12 cellular contexts compared by ENCODE assay signal in genomic region chr11:86150826-86151187, GRCh38.
DNase-seq lines count a peak whose midpoint lies in the region; ATAC-seq, FAIRE-seq and TF ChIP-seq lines count a peak whose summit lies in the region.
"Had no signal": no experiment of that assay in that cellular context is flagged by ENCODE, and none has a peak within 500 bp of the region (broad histone marks: within the 10 kb centered on the region; RNA-seq: fewer than 3 reads in every experiment).

No MANE protein-coding gene starts in this region.

- 66 to 78% methylated on average over 2 of the region's 2 CpGs for WGBS in lung, 2 donors
- WGBS in testis, 2 donors = 72 to 86% methylated on average over 2 of the region's 2 CpGs

- no peak for TF ChIP-seq POLR2A in testis (IDR thresholded peaks at IDR 0.05)

- H3K27me3 Mint-ChIP-seq in astrocyte (ENCODE audit: low read depth, unreplicated experiment) = peaks cover 3% of the 10 kb centered on the region

- H4K20me1 ChIP-seq in astrocyte (ENCODE audit: insufficient read depth, low read length) = no peaks in the 10 kb centered on the region

- no peaks in the 10 kb centered on the region for H3K36me3 ChIP-seq in astrocyte (ENCODE audit: insufficient read depth, low read length)
- no peaks in the 10 kb centered on the region for H3K36me3 ChIP-seq in lung (ENCODE audit: control insufficient read depth in 2 of 2, insufficient read depth in 2 of 2, low read length in 2 of 2)
- H3K36me3 ChIP-seq in testis (ENCODE audit: low read depth, missing control alignments) = no peaks in the 10 kb centered on the region

- TF ChIP-seq CTCF in astrocyte (IDR thresholded peaks at IDR 0.05; ENCODE audit: insufficient read depth, low read depth, low read length) (no peak), lung (IDR thresholded peaks at IDR 0.05; ENCODE audit: control extremely low read depth, extremely low read depth) (no peak), testis (IDR thresholded peaks at IDR 0.05) (no peak), GM10248 (IDR thresholded peaks at IDR 0.05; ENCODE audit: control extremely low read depth, extremely low read depth, low read depth, missing control alignments) (no peak)

- DNase-seq in HT1080 (ENCODE audit: low read depth) = peak; percentile 44
- DNase-seq in astrocyte (ENCODE audit: low read depth) = peak; percentile 30
- DNase-seq in lung (ENCODE audit: low spot score) = no peak
- no peak for DNase-seq in testis
- no peak for DNase-seq in midbrain (lab: John Stamatoyannopoulos, UW)
- DNase-seq in GM10248 (ENCODE audit: extremely low spot score) = no peak
- DNase-seq: activated CD4-positive, alpha-beta T cell treated with anti-CD3 and anti-CD28 coated beads, Interleukin-2, amount 50 U/mL, for 48 hours; H7; NCI-H2227 treated with DMSO at 0.1 percent for 48 hours; SIG-M5 had no signal

- no peak for FAIRE-seq in astrocyte (lab: Jason Lieb, UNC)

- CTCF ChIA-PET in GM10248 (lab: Yijun Ruan, JAX) = interaction anchor here (1.4 to 1.7 kb wide), 2 partner anchors 8 to 18 kb away, joined by 3 to 5 read pairs; no protein-coding TSS in a partner anchor

- H3K9me3 Mint-ChIP-seq in astrocyte (ENCODE audit: unreplicated experiment) = peaks cover 3% of the 10 kb centered on the region

- H3K79me2 ChIP-seq in astrocyte (ENCODE audit: insufficient read depth, low read length) = no peaks in the 10 kb centered on the region

- H2AFZ ChIP-seq in astrocyte (ENCODE audit: low read depth, low read length) = peak overlapping the region; percentile 3

- H3K4me3 Mint-ChIP-seq in astrocyte (ENCODE audit: unreplicated experiment) = no peak overlapping the region

- H3K27me3 ChIP-seq in astrocyte (ENCODE audit: insufficient read depth, low read length) = no peaks in the 10 kb centered on the region
- no peaks in the 10 kb centered on the region for H3K27me3 ChIP-seq in lung (ENCODE audit: control insufficient read depth, insufficient read depth)
- no peaks in the 10 kb centered on the region for H3K27me3 ChIP-seq in testis

- no peak overlapping the region for H3K4me3 ChIP-seq in astrocyte (ENCODE audit: insufficient read depth, low read depth, low read length)
- H3K4me3 ChIP-seq in lung = no peak overlapping the region
- H3K4me3 ChIP-seq in testis = no peak overlapping the region

- H3K4me1 Mint-ChIP-seq in astrocyte (ENCODE audit: low read depth, unreplicated experiment) = peaks cover 20% of the 10 kb centered on the region

- H3K9me3 ChIP-seq in astrocyte (ENCODE audit: insufficient read depth, low read depth, low read length) (no peaks in the 10 kb centered on the region), lung (ENCODE audit: control insufficient read depth in 2 of 2, insufficient read depth in 1 of 2, low read length in 1 of 2) (no peaks in the 10 kb centered on the region), testis (no peaks in the 10 kb centered on the region)

- POLR2A ChIA-PET in GM10248 (lab: Yijun Ruan, JAX) = no interaction called here

- intact Hi-C loops in testis (cut with DNase I; ENCODE audit: low total_unique reads) = no loop called here

- peak overlapping the region; percentile 60 for H3K27ac Mint-ChIP-seq in astrocyte (ENCODE audit: unreplicated experiment)

- ATAC-seq in lung (ENCODE audit: insufficient read depth, low FRiP score) (no peak), HG03280 (IDR thresholded peaks at IDR 0.05; ENCODE audit: unreplicated experiment) (no peak), HG02885 (IDR thresholded peaks at IDR 0.05; ENCODE audit: poor library complexity, unreplicated experiment) (no peak)

- H3K27ac ChIP-seq in astrocyte (ENCODE audit: low read depth, low read length) (peak overlapping the region; percentile 78), lung (ENCODE audit: low read depth in 1 of 2, low read length in 1 of 2) (peak overlapping the region; percentile 30 to 37), testis (peak overlapping the region; percentile 12 to 39)

- H3K9ac ChIP-seq in astrocyte (ENCODE audit: low read length) = peak overlapping the region; percentile 63

- H3K4me2 ChIP-seq in astrocyte (ENCODE audit: low read length) = peak overlapping the region; percentile 77

- peaks cover 19% of the 10 kb centered on the region for H3K4me1 ChIP-seq in astrocyte (ENCODE audit: insufficient read depth, low read length)
- H3K4me1 ChIP-seq in lung (ENCODE audit: control insufficient read depth in 2 of 2, insufficient read depth in 2 of 2, low read length in 2 of 2) = peaks cover 8 to 16% of the 10 kb centered on the region in 2 donors
- H3K4me1 ChIP-seq in testis = peaks cover 19% of the 10 kb centered on the region

- H3K36me3 Mint-ChIP-seq in astrocyte (ENCODE audit: low read depth, unreplicated experiment) = no peaks in the 10 kb centered on the region

Comparison
In these comparisons a context has a peak if more than half of its experiments do, and no peak if none do; other contexts are left out.
1. DNase-seq: peak in HT1080 (single experiment) and astrocyte (single experiment); none in lung (single experiment), testis (single experiment), midbrain (single experiment) and GM10248 (single experiment).
2. H3K27ac ChIP-seq: peak in every context shown above with its lines; median percentile 78 in astrocyte; 34 in lung; 26 in testis.